In the genomic region with DNA sequence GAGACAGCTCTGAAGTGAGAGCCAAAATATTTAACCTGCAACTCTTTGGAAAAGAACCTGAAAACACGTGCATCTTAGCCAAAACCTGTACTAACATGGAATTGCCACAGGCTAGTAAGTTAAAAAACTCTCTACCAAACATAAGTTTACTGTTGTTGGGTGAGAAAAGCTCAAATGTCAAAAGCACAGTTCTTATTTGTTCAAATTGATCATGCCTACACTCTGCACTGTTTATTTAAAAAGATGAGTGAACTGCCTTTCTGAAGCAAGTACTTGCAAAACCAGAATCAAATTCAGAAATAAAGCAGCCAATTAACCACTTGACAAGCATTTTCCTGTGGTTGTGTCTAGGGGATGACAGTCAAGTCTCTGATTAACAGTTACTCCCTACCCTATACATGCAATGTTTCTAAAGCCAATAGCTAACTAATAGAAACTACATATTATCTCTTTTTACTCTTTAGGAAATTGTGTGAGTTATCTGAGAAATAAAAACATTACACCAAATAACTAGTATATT, we compare ENCODE assay signal across 16 cellular contexts. TPM values are rescaled to one million over a fixed set of nuclear protein-coding genes. Genes with fewer than 3 reads are reported as not detected.
A peak's percentile ranks its signal among the peaks of the same experiment; 100 is the strongest.
DNase-seq lines count a peak whose midpoint lies in the region; ATAC-seq and TF ChIP-seq lines count a peak whose summit lies in the region.
"Had no signal": no experiment of that assay in that cellular context is flagged by ENCODE, and none has a peak within 500 bp of the region (broad histone marks: within the 10 kb centered on the region; RNA-seq: fewer than 3 reads in every experiment).

No MANE protein-coding gene starts in this region.

- WGBS in psoas muscle, 3 donors = 25 to 36% (median 34%) methylated on average over 1 of the region's 1 CpG
- 29 to 56% (median 39%) methylated on average over 1 of the region's 1 CpG for WGBS in stomach, 5 donors

- no peaks in the 10 kb centered on the region for H3K36me3 Mint-ChIP-seq in activated T-helper 17 cell treated with anti-CD3 and anti-CD28 coated beads, Interleukin-2, amount 50 U/mL, for 72 hours (ENCODE audit: low read depth)

- H3K4me3 Mint-ChIP-seq in activated T-helper 17 cell treated with anti-CD3 and anti-CD28 coated beads, Interleukin-2, amount 50 U/mL, for 72 hours = peak overlapping the region; percentile 13

- H3K4me1 Mint-ChIP-seq in activated T-helper 17 cell treated with anti-CD3 and anti-CD28 coated beads, Interleukin-2, amount 50 U/mL, for 72 hours = peaks cover 12% of the 10 kb centered on the region

- peaks cover 62% of the 10 kb centered on the region for H3K36me3 ChIP-seq in KOPT-K1 (ENCODE audit: insufficient read depth, low read length)
- H3K36me3 ChIP-seq in psoas muscle (ENCODE audit: insufficient read depth in 1 of 2, low read depth in 1 of 2) = peaks cover 0 to 10% of the 10 kb centered on the region in 2 donors
- H3K36me3 ChIP-seq in stomach = no peaks in the 10 kb centered on the region
- no peaks in the 10 kb centered on the region for H3K36me3 ChIP-seq in mucosa of descending colon (ENCODE audit: low read depth)

- H3K9me3 ChIP-seq in KOPT-K1 (ENCODE audit: insufficient read depth, low read length, poor library complexity, severe bottlenecking) (no peaks in the 10 kb centered on the region), psoas muscle (no peaks in the 10 kb centered on the region), stomach (no peaks in the 10 kb centered on the region), mucosa of descending colon (no peaks in the 10 kb centered on the region)

- TF ChIP-seq CTCF in psoas muscle (IDR thresholded peaks at IDR 0.05) = no peak
- no peak for TF ChIP-seq CTCF in stomach (IDR thresholded peaks at IDR 0.05)
- TF ChIP-seq CTCF in mucosa of descending colon (IDR thresholded peaks at IDR 0.05) = no peak

- H3K27ac Mint-ChIP-seq in activated T-helper 17 cell treated with anti-CD3 and anti-CD28 coated beads, Interleukin-2, amount 50 U/mL, for 72 hours = no peak overlapping the region

- peaks cover 21% of the 10 kb centered on the region for H3K27me3 Mint-ChIP-seq in activated T-helper 17 cell treated with anti-CD3 and anti-CD28 coated beads, Interleukin-2, amount 50 U/mL, for 72 hours

- H3K27me3 ChIP-seq in psoas muscle (ENCODE audit: insufficient read depth in 3 of 3, low read length in 2 of 3) (no peaks in the 10 kb centered on the region), stomach (no peaks in the 10 kb centered on the region)

- ATAC-seq in activated T-helper 17 cell treated with anti-CD3 and anti-CD28 coated beads, Interleukin-2, amount 50 U/mL, for 72 hours (replicated peaks) = no peak
- ATAC-seq in psoas muscle (no peak), mucosa of descending colon (no peak)

- no peaks in the 10 kb centered on the region for H3K9me3 Mint-ChIP-seq in activated T-helper 17 cell treated with anti-CD3 and anti-CD28 coated beads, Interleukin-2, amount 50 U/mL, for 72 hours

- DNase-seq in NCI-H510A treated with DMSO at 0.1 percent for 48 hours (lab: John Stamatoyannopoulos, UW) (peak; percentile 22), NCI-H510A (lab: John Stamatoyannopoulos, UW) (no peak), psoas muscle (no peak), DMS114 treated with DMSO at 0.1 percent for 48 hours (lab: John Stamatoyannopoulos, UW; ENCODE audit: unreplicated experiment) (no peak), stomach (no peak), mucosa of descending colon (no peak)
- DNase-seq: ACHN; activated CD4-positive, alpha-beta T cell treated with anti-CD3 and anti-CD28 coated beads, Interleukin-2, amount 50 U/mL, for 1 hour; activated naive CD4-positive, alpha-beta T cell; Calu3; foreskin melanocyte; mesendoderm; MV-4-11; nucleus accumbens had no signal

- peaks cover 44% of the 10 kb centered on the region for H3K4me1 ChIP-seq in psoas muscle
- peaks cover 7 to 19% (median 13%) of the 10 kb centered on the region in 4 donors for H3K4me1 ChIP-seq in stomach
- H3K4me1 ChIP-seq in mucosa of descending colon (ENCODE audit: low read depth) = peaks cover 5% of the 10 kb centered on the region

- H3K27ac ChIP-seq in KOPT-K1 (ENCODE audit: low read depth, low read length, poor library complexity, severe bottlenecking) (peak overlapping the region; percentile 96), psoas muscle (no peak overlapping the region), stomach (no peak overlapping the region)

- intact Hi-C loops in psoas muscle (cut with DNase I) (loop anchor here in 1 of 2 donors (5.0 kb wide), 1 partner anchor 43 kb away; no protein-coding TSS in a partner anchor), stomach (cut with DNase I; ENCODE audit: low total_unique reads) (no loop called here), mucosa of descending colon (cut with DNase I, micrococcal nuclease) (no loop called here)

- H3K4me3 ChIP-seq in psoas muscle = peak overlapping the region; percentile 10
- no peak overlapping the region for H3K4me3 ChIP-seq in stomach
- no peak overlapping the region for H3K4me3 ChIP-seq in mucosa of descending colon

- no peak for TF ChIP-seq EP300 in stomach (IDR thresholded peaks at IDR 0.05)

- TF ChIP-seq POLR2A in stomach (IDR thresholded peaks at IDR 0.05) = no peak

RNA-seq across cellular contexts. Expression of a gene that starts 5.6 kb away (rescaled TPM):
- 10 to 100 TPM in 1 of 2 donors, 1 to 10 TPM in 1; 8.7 to 12.4 TPM for total RNA-seq in activated T-helper 17 cell treated with anti-CD3 and anti-CD28 coated beads, Interleukin-2, amount 50 U/mL, for 72 hours
- 10 to 100 TPM in 1 of 4 donors, 1 to 10 TPM in 3; 3.2 to 11.6 (median 6.5) TPM for total RNA-seq in psoas muscle
- 1 to 10 TPM in 1 of 3 donors, under 1 TPM in 2; 0.29 to 2.2 (median 0.56) TPM for polyA plus RNA-seq in psoas muscle
- total RNA-seq in stomach = 10 to 100 TPM in 2 of 5 donors, 1 to 10 TPM in 2, under 1 TPM in 1; 0.87 to 19.8 (median 7.1) TPM
- 1 to 10 TPM in 1 of 3 donors, under 1 TPM in 2; 0.56 to 3.7 (median 0.61) TPM for polyA plus RNA-seq in stomach
- 10 to 100 TPM in 1 of 3 donors, 1 to 10 TPM in 2; 5.6 to 11.1 (median 8.6) TPM for total RNA-seq in mucosa of descending colon
